ENCODE assay signal across 8 cellular contexts in genomic region chr3:196740476-196741400, GRCh38. TPM values are rescaled to one million over a fixed set of nuclear protein-coding genes. Genes with fewer than 3 reads are reported as not detected.
DNase-seq lines count a peak whose midpoint lies in the region; ATAC-seq and TF ChIP-seq lines count a peak whose summit lies in the region.

No MANE protein-coding gene starts in this region.

- H3K4me3 Mint-ChIP-seq in activated CD8-positive, alpha-beta memory T cell treated with anti-CD3 and anti-CD28 coated beads, Interleukin-2, amount 10 ng/mL, durations not matched to agents 7 days and 5 days, result peak overlapping the region; percentile 99
- peak overlapping the region; percentile 94 to 100 (median 98) for H3K4me3 Mint-ChIP-seq in IgD-negative memory B cell
- H3K4me3 Mint-ChIP-seq in T-helper 2 cell treated with Interferon-gamma antibody and Interleukin-4, amounts not matched to agents 5 μg/mL and 100 μg/mL, for 36 hours, result peak overlapping the region; percentile 99

- H3K4me3 ChIP-seq in colonic mucosa, result peak overlapping the region; percentile 93

- H3K27me3 ChIP-seq in colonic mucosa, result no peaks in the 10 kb centered on the region

- intact Hi-C loops in colonic mucosa (cut with DNase I), result no loop called here

- TF ChIP-seq CTCF in colonic mucosa (IDR thresholded peaks at IDR 0.05), result no peak

- H3K9me3 Mint-ChIP-seq in activated CD8-positive, alpha-beta memory T cell treated with anti-CD3 and anti-CD28 coated beads, Interleukin-2, amount 10 ng/mL, durations not matched to agents 7 days and 5 days (ENCODE audit: low read depth), result no peaks in the 10 kb centered on the region
- no peaks in the 10 kb centered on the region for H3K9me3 Mint-ChIP-seq in IgD-negative memory B cell
- H3K9me3 Mint-ChIP-seq in T-helper 2 cell treated with Interferon-gamma antibody and Interleukin-4, amounts not matched to agents 5 μg/mL and 100 μg/mL, for 36 hours, result peaks cover 6% of the 10 kb centered on the region

- peak; percentile 41 for DNase-seq in activated CD8-positive, alpha-beta memory T cell treated with anti-CD3 and anti-CD28 coated beads, Interleukin-2, amount 10 ng/mL, durations not matched to agents 7 days and 5 days
- no peak for DNase-seq in activated CD8-positive, alpha-beta memory T cell treated with anti-CD3 and anti-CD28 coated beads for 24 hours
- peak; percentile 49 for DNase-seq in T-helper 2 cell treated with Interferon-gamma antibody and Interleukin-4, amounts not matched to agents 5 μg/mL and 100 μg/mL, for 36 hours (ENCODE audit: low spot score)
- peak; percentile 59 for DNase-seq in colonic mucosa
- peak; percentile 54 for DNase-seq in left kidney (ENCODE audit: low read depth, low spot score)
- DNase-seq in stimulated activated CD4-positive, alpha-beta T cell treated with anti-CD3 and anti-CD28 coated beads, Interleukin-1b, Interleukin-23, amount 100 ng/mL, for 48 hours, result peak; percentile 50

- H3K27ac ChIP-seq in colonic mucosa, result peak overlapping the region; percentile 100

- H3K36me3 ChIP-seq in colonic mucosa, result no peaks in the 10 kb centered on the region

- no peaks in the 10 kb centered on the region for H3K9me3 ChIP-seq in colonic mucosa

- H3K36me3 Mint-ChIP-seq in activated CD8-positive, alpha-beta memory T cell treated with anti-CD3 and anti-CD28 coated beads, Interleukin-2, amount 10 ng/mL, durations not matched to agents 7 days and 5 days, result peaks cover 31% of the 10 kb centered on the region
- H3K36me3 Mint-ChIP-seq in IgD-negative memory B cell, result peaks cover under 1% of the 10 kb centered on the region
- peaks cover 32% of the 10 kb centered on the region for H3K36me3 Mint-ChIP-seq in T-helper 2 cell treated with Interferon-gamma antibody and Interleukin-4, amounts not matched to agents 5 μg/mL and 100 μg/mL, for 36 hours (ENCODE audit: low read depth)

- peak; percentile 3 for ATAC-seq in activated CD8-positive, alpha-beta memory T cell treated with anti-CD3 and anti-CD28 coated beads, Interleukin-2, amount 10 ng/mL, durations not matched to agents 7 days and 5 days
- no peak for ATAC-seq in HG02623 (IDR thresholded peaks at IDR 0.05; ENCODE audit: unreplicated experiment)

- H3K27me3 Mint-ChIP-seq in activated CD8-positive, alpha-beta memory T cell treated with anti-CD3 and anti-CD28 coated beads, Interleukin-2, amount 10 ng/mL, durations not matched to agents 7 days and 5 days, result no peaks in the 10 kb centered on the region
- no peaks in the 10 kb centered on the region for H3K27me3 Mint-ChIP-seq in IgD-negative memory B cell
- no peaks in the 10 kb centered on the region for H3K27me3 Mint-ChIP-seq in T-helper 2 cell treated with Interferon-gamma antibody and Interleukin-4, amounts not matched to agents 5 μg/mL and 100 μg/mL, for 36 hours (ENCODE audit: low read depth)

- H3K9ac ChIP-seq in colonic mucosa (ENCODE audit: low read depth in 2 of 2, low read length in 2 of 2), result peak overlapping the region; percentile 95 to 98

- CTCF ChIA-PET in activated CD8-positive, alpha-beta memory T cell treated with anti-CD3 and anti-CD28 coated beads, Interleukin-2, amount 10 ng/mL, durations not matched to agents 7 days and 5 days (lab: Charles Lee), result interaction anchor here (0.6 to 1.6 kb wide), 9 partner anchors 20 to 212 kb away, joined by 3 to 6 read pairs (median 3); partner anchors contain the start of genes CEP19, PIGX and SENP5

- peaks cover 29% of the 10 kb centered on the region for H3K4me1 Mint-ChIP-seq in activated CD8-positive, alpha-beta memory T cell treated with anti-CD3 and anti-CD28 coated beads, Interleukin-2, amount 10 ng/mL, durations not matched to agents 7 days and 5 days
- H3K4me1 Mint-ChIP-seq in IgD-negative memory B cell, result peaks cover 23 to 27% (median 25%) of the 10 kb centered on the region in 3 donors
- peaks cover 24% of the 10 kb centered on the region for H3K4me1 Mint-ChIP-seq in T-helper 2 cell treated with Interferon-gamma antibody and Interleukin-4, amounts not matched to agents 5 μg/mL and 100 μg/mL, for 36 hours (ENCODE audit: low read depth)

- no peaks in the 10 kb centered on the region for H3K4me1 ChIP-seq in colonic mucosa

- peak overlapping the region; percentile 99 for H3K27ac Mint-ChIP-seq in activated CD8-positive, alpha-beta memory T cell treated with anti-CD3 and anti-CD28 coated beads, Interleukin-2, amount 10 ng/mL, durations not matched to agents 7 days and 5 days
- peak overlapping the region; percentile 91 to 94 (median 92) for H3K27ac Mint-ChIP-seq in IgD-negative memory B cell
- peak overlapping the region; percentile 99 for H3K27ac Mint-ChIP-seq in T-helper 2 cell treated with Interferon-gamma antibody and Interleukin-4, amounts not matched to agents 5 μg/mL and 100 μg/mL, for 36 hours

RNA-seq across cellular contexts. Expression of gene PAK2, which starts 1.1 kb away (rescaled TPM):
- 100 to 1,000 TPM in 1 of 2 experiments, 10 to 100 TPM in 1; 86.4 to 118 TPM for total RNA-seq in activated CD8-positive, alpha-beta memory T cell treated with anti-CD3 and anti-CD28 coated beads, Interleukin-2, amount 10 ng/mL, durations not matched to agents 7 days and 5 days
- 35.0 TPM for polyA plus RNA-seq in IgD-negative memory B cell
- total RNA-seq in colonic mucosa, result 10 to 100 TPM; 72.5 to 76.5 TPM

RNA-seq across cellular contexts. Expression of gene PIGX, which starts 28.6 kb away (rescaled TPM):
- 10 to 100 TPM; 40.5 to 56.9 TPM for total RNA-seq in activated CD8-positive, alpha-beta memory T cell treated with anti-CD3 and anti-CD28 coated beads, Interleukin-2, amount 10 ng/mL, durations not matched to agents 7 days and 5 days
- 18.0 TPM for polyA plus RNA-seq in IgD-negative memory B cell
- total RNA-seq in colonic mucosa, result 10 to 100 TPM; 19.5 to 23.3 TPM

RNA-seq across cellular contexts. Expression of gene CEP19, which starts 28.7 kb away (rescaled TPM):
- 1 to 10 TPM; 4.1 to 5.4 TPM for total RNA-seq in activated CD8-positive, alpha-beta memory T cell treated with anti-CD3 and anti-CD28 coated beads, Interleukin-2, amount 10 ng/mL, durations not matched to agents 7 days and 5 days
- 2.3 TPM for polyA plus RNA-seq in IgD-negative memory B cell
- under 1 TPM; 0.56 to 0.89 TPM for total RNA-seq in colonic mucosa
